In the genomic region with DNA sequence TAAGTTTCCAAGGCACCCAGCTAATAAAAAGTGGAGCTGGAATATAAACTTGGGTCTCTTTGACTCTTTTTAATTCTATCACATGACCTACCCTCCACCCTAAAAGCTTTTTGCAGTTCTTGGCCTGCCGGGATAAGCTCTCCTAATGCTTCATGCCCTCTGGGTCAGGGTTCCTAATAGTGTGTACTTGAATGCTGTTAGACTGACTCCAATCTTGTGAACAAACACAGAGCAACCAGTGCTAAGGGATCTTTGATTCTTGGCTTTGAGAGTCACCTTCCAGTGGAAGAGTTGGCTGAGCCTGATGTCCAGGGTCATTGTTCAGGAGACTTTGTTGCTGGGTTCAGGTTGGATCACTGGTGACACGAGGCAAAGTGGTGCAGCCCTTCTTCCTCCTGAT, we compare ENCODE assay signal across 25 cellular contexts. TPM values are rescaled to one million over a fixed set of nuclear protein-coding genes. Genes with fewer than 3 reads are reported as not detected.
DNase-seq lines count a peak whose midpoint lies in the region; ATAC-seq, FAIRE-seq and TF ChIP-seq lines count a peak whose summit lies in the region.
"Had no signal": no experiment of that assay in that cellular context is flagged by ENCODE, and none has a peak within 500 bp of the region (broad histone marks: within the 10 kb centered on the region; RNA-seq: fewer than 3 reads in every experiment).

No MANE protein-coding gene starts in this region.

- H3K9me3 ChIP-seq in stomach (no peaks in the 10 kb centered on the region), body of pancreas (no peaks in the 10 kb centered on the region), GM23248 (ENCODE audit: low read depth) (no peaks in the 10 kb centered on the region)
- no peaks in the 10 kb centered on the region for H3K9me3 ChIP-seq in naive thymus-derived CD4-positive, alpha-beta T cell (ENCODE audit: control insufficient read depth in 2 of 3, low read length in 3 of 3)
- H3K9me3 ChIP-seq: Peyer's patch had no signal

- H3K4me1 ChIP-seq in stomach = peaks cover 27 to 79% (median 41%) of the 10 kb centered on the region in 4 donors
- no peaks in the 10 kb centered on the region for H3K4me1 ChIP-seq in naive thymus-derived CD4-positive, alpha-beta T cell (ENCODE audit: control insufficient read depth in 2 of 2, insufficient read depth in 2 of 2, low read length in 2 of 2)
- peaks cover 22% of the 10 kb centered on the region for H3K4me1 ChIP-seq in body of pancreas
- H3K4me1 ChIP-seq in GM23248 (ENCODE audit: insufficient read depth) = peaks cover 18% of the 10 kb centered on the region
- H3K4me1 ChIP-seq: Peyer's patch had no signal

- no peak overlapping the region for H3K4me3 ChIP-seq in bronchial epithelial cell (ENCODE audit: low read depth, low read length)
- H3K4me3 ChIP-seq in stomach = no peak overlapping the region
- no peak overlapping the region for H3K4me3 ChIP-seq in naive thymus-derived CD4-positive, alpha-beta T cell (ENCODE audit: low read length)
- H3K4me3 ChIP-seq in body of pancreas = no peak overlapping the region
- H3K4me3 ChIP-seq in GM23248 = no peak overlapping the region
- H3K4me3 ChIP-seq: K562, Peyer's patch, SK-N-MC had no signal

- TF ChIP-seq CTCF in C4-2B (conservative IDR thresholded peaks at IDR 0.05) (no peak), bronchial epithelial cell (IDR thresholded peaks at IDR 0.05; ENCODE audit: insufficient read depth, low read length, severe bottlenecking) (no peak), stomach (IDR thresholded peaks at IDR 0.05) (no peak), body of pancreas (IDR thresholded peaks at IDR 0.05) (no peak)

- peak; percentile 86 for FAIRE-seq in bronchial epithelial cell (lab: Jason Lieb, UNC)
- FAIRE-seq: GM19239, HepG2, K562 had no signal

- TF ChIP-seq POLR2A in stomach (IDR thresholded peaks at IDR 0.05) (no peak), body of pancreas (IDR thresholded peaks at IDR 0.05) (no peak)

- intact Hi-C loops in stomach (cut with DNase I; ENCODE audit: low total_unique reads) = no loop called here
- intact Hi-C loops in naive thymus-derived CD4-positive, alpha-beta T cell (cut with micrococcal nuclease) = no loop called here
- intact Hi-C loops in body of pancreas (cut with DNase I) = no loop called here

- H3K79me2 ChIP-seq in GM23248 (ENCODE audit: insufficient read depth) = no peaks in the 10 kb centered on the region

- no peaks in the 10 kb centered on the region for H3K9me2 ChIP-seq in GM23248 (ENCODE audit: insufficient read depth)

- H3K4me2 ChIP-seq in GM23248 (ENCODE audit: unreplicated experiment) = no peak overlapping the region

- no peaks in the 10 kb centered on the region for H3K36me3 Mint-ChIP-seq in naive thymus-derived CD4-positive, alpha-beta T cell
- H3K36me3 Mint-ChIP-seq: CD4-positive, CD25-positive, alpha-beta regulatory T cell had no signal

- H3F3A ChIP-seq in GM23248 (ENCODE audit: insufficient read depth) = no peaks in the 10 kb centered on the region; the same call in 1 of the 2 replicates

- H3K27me3 ChIP-seq in bronchial epithelial cell (ENCODE audit: control insufficient read depth, insufficient read depth, low read length) = no peaks in the 10 kb centered on the region
- H3K27me3 ChIP-seq in stomach = peaks cover 0 to 2% (median 0%) of the 10 kb centered on the region in 3 donors
- no peaks in the 10 kb centered on the region for H3K27me3 ChIP-seq in naive thymus-derived CD4-positive, alpha-beta T cell (ENCODE audit: control insufficient read depth in 2 of 2, insufficient read depth in 2 of 2, low read length in 2 of 2)
- no peaks in the 10 kb centered on the region for H3K27me3 ChIP-seq in body of pancreas
- H3K27me3 ChIP-seq in GM23248 (replicated peaks; ENCODE audit: insufficient read depth) = 0 out of 2 replicates have a peak, but pooled peaks cover 3% of the 10 kb centered on the region
- H3K27me3 ChIP-seq: Peyer's patch had no signal

- in situ Hi-C loops in GM23248 (cut with MboI) = no loop called here

- no peak overlapping the region for H3K27ac Mint-ChIP-seq in naive thymus-derived CD4-positive, alpha-beta T cell
- H3K27ac Mint-ChIP-seq: CD4-positive, CD25-positive, alpha-beta regulatory T cell had no signal

- no peaks in the 10 kb centered on the region for H4K20me1 ChIP-seq in GM23248 (ENCODE audit: insufficient read depth)

- H2AFZ ChIP-seq in GM23248 = no peak overlapping the region

- H3K9me3 Mint-ChIP-seq in naive thymus-derived CD4-positive, alpha-beta T cell = no peaks in the 10 kb centered on the region

- POLR2A ChIA-PET in naive thymus-derived CD4-positive, alpha-beta T cell (lab: Charles Lee) = no interaction called here

- H3K4me1 Mint-ChIP-seq in naive thymus-derived CD4-positive, alpha-beta T cell = peaks cover 0 to 7% (median 0%) of the 10 kb centered on the region in 7 donors

- H3K27ac ChIP-seq in C4-2B (peak overlapping the region; percentile 21; the same call in 1 of the 2 replicates), stomach (peak overlapping the region in 4 of 5 donors; percentile 10 to 77 (median 72)), body of pancreas (no peak overlapping the region), GM23248 (no peak overlapping the region)
- H3K27ac ChIP-seq in naive thymus-derived CD4-positive, alpha-beta T cell (ENCODE audit: low read depth, low read length) = no peak overlapping the region
- H3K27ac ChIP-seq: Peyer's patch, SK-N-MC had no signal

- WGBS in stomach, 5 donors = 16 to 39% (median 28%) methylated on average over 1 to 2 of the region's 2 CpGs
- WGBS in body of pancreas, 2 donors = 71 to 79% methylated on average over 1 to 2 of the region's 2 CpGs
- 67 to 74% methylated on average over 2 of the region's 2 CpGs for WGBS in GM23248 (ENCODE audit: low coverage in 1 of 2, low lambda C conversion rate in 2 of 2, missing lambda C conversion rate in 2 of 2), 2 experiments

- TF ChIP-seq EP300 in stomach (IDR thresholded peaks at IDR 0.05) = no peak

- H3K9ac ChIP-seq in GM23248 = no peak overlapping the region

- CTCF ChIA-PET in naive thymus-derived CD4-positive, alpha-beta T cell (lab: Charles Lee) = no interaction called here

- DNase-seq in NCI-H82 treated with DMSO at 0.1 percent for 48 hours (lab: John Stamatoyannopoulos, UW; ENCODE audit: unreplicated experiment) = peak; percentile 45
- DNase-seq in bronchial epithelial cell (ENCODE audit: low read depth) = no peak
- no peak for DNase-seq in stomach
- no peak for DNase-seq in naive thymus-derived CD4-positive, alpha-beta T cell
- no peak for DNase-seq in body of pancreas
- no peak for DNase-seq in GM23248
- DNase-seq: COR-L47, DND-41, MV-4-11, NCI-H1694, NCI-H2029 treated with DMSO at 0.1 percent for 48 hours, NCI-H446 treated with DMSO at 0.1 percent for 48 hours, NCI-H526, Peyer's patch, SIG-M5 had no signal

- no peak overlapping the region for H3K4me3 Mint-ChIP-seq in naive thymus-derived CD4-positive, alpha-beta T cell
- H3K4me3 Mint-ChIP-seq: CD4-positive, CD25-positive, alpha-beta regulatory T cell had no signal

- H3K27me3 Mint-ChIP-seq in naive thymus-derived CD4-positive, alpha-beta T cell = peaks cover 0 to 12% (median 2%) of the 10 kb centered on the region in 5 donors

- no peak for ATAC-seq in naive thymus-derived CD4-positive, alpha-beta T cell
- ATAC-seq in body of pancreas = no peak
- ATAC-seq: HepG2 had no signal

- H3K36me3 ChIP-seq in bronchial epithelial cell (ENCODE audit: control insufficient read depth, insufficient read depth, low read length) (no peaks in the 10 kb centered on the region), stomach (no peaks in the 10 kb centered on the region), body of pancreas (replicated peaks in 1 of 2; ENCODE audit: insufficient read depth in 1 of 2, low read depth in 2 of 2) (no peaks in the 10 kb centered on the region), GM23248 (ENCODE audit: low read depth) (no peaks in the 10 kb centered on the region)
- H3K36me3 ChIP-seq in naive thymus-derived CD4-positive, alpha-beta T cell (ENCODE audit: control insufficient read depth in 2 of 3, insufficient read depth in 3 of 3, low read length in 3 of 3) = no peaks in the 10 kb centered on the region
- H3K36me3 ChIP-seq: Peyer's patch had no signal

RNA-seq across cellular contexts. Expression of gene PROK1, which starts 27.3 kb away (rescaled TPM):
- total RNA-seq in bronchial epithelial cell (not detected in 2 replicates), stomach (not detected), body of pancreas (1 to 10 TPM in 1 of 2 donors, under 1 TPM in 1; 0.26 to 4.9 TPM)
- polyA plus RNA-seq in stomach (1 to 10 TPM in 1 of 3 donors, not detected in 2; 1.5 TPM), GM23248 (2016; fragmentation: Nextera tagmentation; extraction: Ambion mirVana) (not detected in 2 replicates)
- not detected for total RNA-seq in naive thymus-derived CD4-positive, alpha-beta T cell
- polyA plus RNA-seq in naive thymus-derived CD4-positive, alpha-beta T cell = not detected
- total RNA-seq in GM23248 (2014; rRNA removed; shearing (Covaris generic)) = not detected in 2 replicates
- total RNA-seq: CD4-positive, CD25-positive, alpha-beta regulatory T cell; H7; HepG2; HT1080; K562; MCF 10A; Peyer's patch had no signal
- polyA plus RNA-seq: BJ; CD4-positive, CD25-positive, alpha-beta regulatory T cell had no signal

RNA-seq across cellular contexts. Expression of gene KCNA10, which starts 40.7 kb away (rescaled TPM):
- not detected in 2 replicates for total RNA-seq in bronchial epithelial cell
- total RNA-seq in stomach = under 1 TPM in 1 of 5 donors, not detected in 4; 0.58 TPM
- polyA plus RNA-seq in stomach = under 1 TPM in 1 of 3 donors, not detected in 2; 0.12 TPM
- not detected for total RNA-seq in naive thymus-derived CD4-positive, alpha-beta T cell
- polyA plus RNA-seq in naive thymus-derived CD4-positive, alpha-beta T cell = not detected
- total RNA-seq in body of pancreas = not detected
- not detected in 2 replicates for total RNA-seq in GM23248 (2014; rRNA removed; shearing (Covaris generic))
- polyA plus RNA-seq in GM23248 (2016; fragmentation: Nextera tagmentation; extraction: Ambion mirVana) = not detected in 2 replicates
- total RNA-seq: CD4-positive, CD25-positive, alpha-beta regulatory T cell; H7; HepG2; HT1080; K562; MCF 10A; Peyer's patch had no signal
- polyA plus RNA-seq: BJ; CD4-positive, CD25-positive, alpha-beta regulatory T cell; HepG2; K562 had no signal

Comparison
In these comparisons a context has a peak if more than half of its experiments do, and no peak if none do; other contexts are left out.
1. H3K27ac ChIP-seq: peak in C4-2B (single experiment) and stomach (4 of 5); none in naive thymus-derived CD4-positive, alpha-beta T cell (single experiment), body of pancreas (0 of 4) and GM23248 (single experiment).